In the genomic region with DNA sequence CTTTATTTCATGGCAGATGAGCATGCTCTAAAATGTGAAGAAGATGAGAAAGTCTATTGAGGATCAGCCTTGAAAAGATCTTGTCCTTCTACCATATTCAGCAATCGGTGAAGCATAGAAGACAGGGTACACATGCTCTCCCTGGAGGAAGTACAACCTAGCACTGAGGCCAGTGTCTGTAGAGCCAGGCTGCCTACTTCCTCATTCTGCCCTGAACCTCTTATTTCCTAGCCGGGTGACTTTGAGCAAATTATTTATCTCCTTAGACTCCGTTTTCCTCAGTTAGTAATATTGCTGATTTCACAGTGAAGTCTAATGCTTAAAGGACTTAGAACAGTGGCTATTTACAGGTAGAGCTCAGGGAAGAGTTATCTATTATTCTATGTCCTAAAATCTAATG, we compare ENCODE assay signal across 12 cellular contexts. TPM values are rescaled to one million over a fixed set of nuclear protein-coding genes. Genes with fewer than 3 reads are reported as not detected.
DNase-seq lines count a peak whose midpoint lies in the region; ATAC-seq lines count a peak whose summit lies in the region.
"Had no signal": no experiment of that assay in that cellular context is flagged by ENCODE, and none has a peak within 500 bp of the region (broad histone marks: within the 10 kb centered on the region; RNA-seq: fewer than 3 reads in every experiment).

No MANE protein-coding gene starts in this region.

- H3K4me3 Mint-ChIP-seq in stimulated activated naive CD8-positive, alpha-beta T cell treated with anti-CD3 and anti-CD28 coated beads, Interleukin-15, amount 100 ng/mL, for 72 hours = no peak overlapping the region
- no peak overlapping the region for H3K4me3 Mint-ChIP-seq in natural killer cell treated with Interleukin-12 subunit alpha and Interleukin-12 subunit beta and Interleukin-15 and Interleukin-18, amount 100 ng/mL, for 72 hours

- H3K4me1 Mint-ChIP-seq in stimulated activated naive CD8-positive, alpha-beta T cell treated with anti-CD3 and anti-CD28 coated beads, Interleukin-15, amount 100 ng/mL, for 72 hours = no peaks in the 10 kb centered on the region
- no peaks in the 10 kb centered on the region for H3K4me1 Mint-ChIP-seq in natural killer cell treated with Interleukin-12 subunit alpha and Interleukin-12 subunit beta and Interleukin-15 and Interleukin-18, amount 100 ng/mL, for 72 hours (ENCODE audit: low read depth in 2 of 2)

- no peak for DNase-seq in stimulated activated naive CD8-positive, alpha-beta T cell treated with anti-CD3 and anti-CD28 coated beads, Interleukin-15, Interleukin-2, amounts not matched to agents 100 U/mL and 50 U/mL, for 24 hours
- no peak for DNase-seq in stimulated activated naive CD8-positive, alpha-beta T cell treated with anti-CD3 and anti-CD28 coated beads, Interleukin-15, amount 100 ng/mL, for 72 hours
- DNase-seq in NAMALWA (ENCODE audit: low spot score) (peak; percentile 77), HUDEP-2 (lab: John Stamatoyannopoulos, UW; ENCODE audit: unreplicated experiment in 76 of 76) (no peak), D341Med (ENCODE audit: low spot score) (no peak)
- DNase-seq in effector CD4-positive, alpha-beta T cell = no peak
- no peak for DNase-seq in natural killer cell treated with Interleukin-12 subunit alpha and Interleukin-12 subunit beta and Interleukin-15 and Interleukin-18, amount 100 ng/mL, for 72 hours (ENCODE audit: low spot score)
- DNase-seq: activated effector memory CD4-positive, alpha-beta T cell treated with anti-CD3 and anti-CD28 coated beads, Interleukin-2, amount 50 U/mL, for 16 hours; effector memory CD4-positive, alpha-beta T cell; NCI-H1105 had no signal

- peak; percentile 36 for ATAC-seq in stimulated activated naive CD8-positive, alpha-beta T cell treated with anti-CD3 and anti-CD28 coated beads, Interleukin-15, Interleukin-2, amounts not matched to agents 100 U/mL and 50 U/mL, for 24 hours
- no peak for ATAC-seq in stimulated activated naive CD8-positive, alpha-beta T cell treated with anti-CD3 and anti-CD28 coated beads, Interleukin-15, amount 100 ng/mL, for 72 hours
- peak; percentile 84 for ATAC-seq in HG02870 (IDR thresholded peaks at IDR 0.05; ENCODE audit: unreplicated experiment)
- no peak for ATAC-seq in natural killer cell treated with Interleukin-12 subunit alpha and Interleukin-12 subunit beta and Interleukin-15 and Interleukin-18, amount 100 ng/mL, for 72 hours

- peaks cover 28% of the 10 kb centered on the region for H3K27me3 Mint-ChIP-seq in stimulated activated naive CD8-positive, alpha-beta T cell treated with anti-CD3 and anti-CD28 coated beads, Interleukin-15, amount 100 ng/mL, for 72 hours
- H3K27me3 Mint-ChIP-seq in natural killer cell treated with Interleukin-12 subunit alpha and Interleukin-12 subunit beta and Interleukin-15 and Interleukin-18, amount 100 ng/mL, for 72 hours = peaks cover 2 to 25% of the 10 kb centered on the region in 2 donors

- no peak overlapping the region for H3K27ac Mint-ChIP-seq in stimulated activated naive CD8-positive, alpha-beta T cell treated with anti-CD3 and anti-CD28 coated beads, Interleukin-15, amount 100 ng/mL, for 72 hours
- H3K27ac Mint-ChIP-seq in natural killer cell treated with Interleukin-12 subunit alpha and Interleukin-12 subunit beta and Interleukin-15 and Interleukin-18, amount 100 ng/mL, for 72 hours = no peak overlapping the region

- no peaks in the 10 kb centered on the region for H3K36me3 Mint-ChIP-seq in natural killer cell treated with Interleukin-12 subunit alpha and Interleukin-12 subunit beta and Interleukin-15 and Interleukin-18, amount 100 ng/mL, for 72 hours

- H3K9me3 Mint-ChIP-seq in stimulated activated naive CD8-positive, alpha-beta T cell treated with anti-CD3 and anti-CD28 coated beads, Interleukin-15, amount 100 ng/mL, for 72 hours = no peaks in the 10 kb centered on the region
- no peaks in the 10 kb centered on the region for H3K9me3 Mint-ChIP-seq in natural killer cell treated with Interleukin-12 subunit alpha and Interleukin-12 subunit beta and Interleukin-15 and Interleukin-18, amount 100 ng/mL, for 72 hours

RNA-seq across cellular contexts. Expression of a gene that starts 58.4 kb away (rescaled TPM):
- total RNA-seq in natural killer cell treated with Interleukin-12 subunit alpha and Interleukin-12 subunit beta and Interleukin-15 and Interleukin-18, amount 100 ng/mL, for 72 hours = not detected
- total RNA-seq: T-helper 1 cell treated with Interleukin-12 subunit alpha and Interleukin-12 subunit beta and Interleukin-4 antibody, amounts not matched to agents 30 ng/mL and 1 ng/mL, for 36 hours had no signal

Comparison
In these comparisons a context has a peak if more than half of its experiments do, and no peak if none do; other contexts are left out.
1. ATAC-seq: peak in stimulated activated naive CD8-positive, alpha-beta T cell treated with anti-CD3 and anti-CD28 coated beads, Interleukin-15, Interleukin-2, amounts not matched to agents 100 U/mL and 50 U/mL, for 24 hours (single experiment) and HG02870 (single experiment); none in stimulated activated naive CD8-positive, alpha-beta T cell treated with anti-CD3 and anti-CD28 coated beads, Interleukin-15, amount 100 ng/mL, for 72 hours (single experiment) and natural killer cell treated with Interleukin-12 subunit alpha and Interleukin-12 subunit beta and Interleukin-15 and Interleukin-18, amount 100 ng/mL, for 72 hours (0 of 2).